ENCODE assay signal across 28 cellular contexts in genomic region chr3:88460369-88460768, GRCh38.
"Had no signal": no experiment of that assay in that cellular context is flagged by ENCODE, and none has a peak within 500 bp of the region (broad histone marks: within the 10 kb centered on the region; RNA-seq: fewer than 3 reads in every experiment).

No MANE protein-coding gene starts in this region.

- H3K36me3 ChIP-seq: neural progenitor cell, ovary, spleen, suprapubic skin, tibial artery, transverse colon, upper lobe of right lung, uterus had no signal

- H2AFZ ChIP-seq: neural progenitor cell, parathyroid adenoma had no signal

- H3K4me2 ChIP-seq: neural progenitor cell, smooth muscle cell had no signal

- H3K9me3 ChIP-seq: ovary, psoas muscle, suprapubic skin, testis, tibial artery, transverse colon, upper lobe of right lung, uterus had no signal

- H3K79me2 ChIP-seq: parathyroid adenoma had no signal

- DNase-seq: natural killer cell; occipital lobe; ovary; posterior cingulate gyrus; psoas muscle; right cardiac atrium; spleen; stimulated activated CD4-positive, alpha-beta T cell treated with anti-CD3 and anti-CD28 coated beads, Interleukin-12 subunit alpha, Interleukin-12 subunit beta, amount 100 ng/mL, for 4 hours; stimulated activated CD4-positive, alpha-beta T cell treated with anti-CD3 and anti-CD28 coated beads, Interleukin-1b, Interleukin-23, amount 100 ng/mL, for 48 hours; stimulated activated CD4-positive, alpha-beta T cell treated with anti-CD3 and anti-CD28 coated beads, Interleukin-4, amount 100 ng/mL, for 1 hour; stimulated activated CD4-positive, alpha-beta T cell treated with anti-CD3 and anti-CD28 coated beads, Interleukin-4, amount 100 ng/mL, for 4 hours; stimulated activated CD8-positive, alpha-beta memory T cell treated with anti-CD3 and anti-CD28 coated beads, Interleukin-4, amount 100 ng/mL, for 48 hours; stimulated activated naive CD4-positive, alpha-beta T cell; stimulated activated naive CD8-positive, alpha-beta T cell treated with anti-CD3 and anti-CD28 coated beads, Interleukin-15, amount 100 ng/mL, for 72 hours; stimulated activated naive CD8-positive, alpha-beta T cell treated with anti-CD3 and anti-CD28 coated beads, Interleukin-15, Interleukin-2, amounts not matched to agents 100 U/mL and 50 U/mL, for 24 hours; substantia nigra; testis; tibial artery; transverse colon; upper lobe of right lung; uterus had no signal

- H3K27ac ChIP-seq: neural progenitor cell, ovary, parathyroid adenoma, psoas muscle, skin epidermis, spleen, suprapubic skin, testis, tibial artery, transverse colon, upper lobe of right lung, uterus had no signal

- H3K9ac ChIP-seq: neural progenitor cell, parathyroid adenoma had no signal

- H3K27me3 ChIP-seq: neural progenitor cell, ovary, spleen, suprapubic skin, testis, tibial artery, transverse colon, upper lobe of right lung, uterus had no signal

- H3K4me1 ChIP-seq: neural progenitor cell, parathyroid adenoma, psoas muscle, spleen, suprapubic skin, testis, tibial artery, transverse colon, upper lobe of right lung, uterus had no signal

- H3K4me3 ChIP-seq: neural progenitor cell, ovary, psoas muscle, skin epidermis, smooth muscle cell, spleen, suprapubic skin, testis, tibial artery, transverse colon, upper lobe of right lung, uterus had no signal

- ATAC-seq: natural killer cell; psoas muscle; right cardiac atrium; sciatic nerve; stimulated activated memory B cell treated with anti-CD40 and anti-IgM and Interleukin-4, amounts not matched to agents 10 μg/mL and 1 μg/mL and 100 μg/mL, for 72 hours; stimulated activated naive CD8-positive, alpha-beta T cell treated with anti-CD3 and anti-CD28 coated beads, Interleukin-15, amount 100 ng/mL, for 72 hours; stimulated activated naive CD8-positive, alpha-beta T cell treated with anti-CD3 and anti-CD28 coated beads, Interleukin-15, Interleukin-2, amounts not matched to agents 100 U/mL and 50 U/mL, for 24 hours; upper lobe of right lung had no signal
